In the genomic region with DNA sequence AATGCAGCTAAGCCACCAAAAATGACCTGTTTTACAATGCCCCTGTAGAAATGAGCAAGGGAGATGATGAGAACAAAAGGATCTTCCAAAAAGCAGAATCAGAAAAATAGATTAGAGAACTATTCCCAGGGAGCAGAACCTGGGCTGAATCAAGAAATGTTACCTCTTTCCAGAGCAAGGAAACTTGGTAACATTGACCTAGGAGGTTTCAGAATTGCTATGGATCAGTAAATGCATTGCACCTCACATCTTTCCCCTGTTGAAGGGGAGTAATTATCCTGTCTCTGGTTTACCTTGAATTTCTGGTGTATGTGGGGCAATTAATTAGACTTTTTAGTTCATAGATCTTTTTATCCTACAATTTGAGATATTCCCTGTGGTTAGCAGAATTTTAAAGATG, we compare ENCODE assay signal across 28 cellular contexts.
DNase-seq lines count a peak whose midpoint lies in the region; ATAC-seq and TF ChIP-seq lines count a peak whose summit lies in the region.
"Had no signal": no experiment of that assay in that cellular context is flagged by ENCODE, and none has a peak within 500 bp of the region (broad histone marks: within the 10 kb centered on the region; RNA-seq: fewer than 3 reads in every experiment).

No MANE protein-coding gene starts in this region.

- no peak for TF ChIP-seq POLR2A in gastroesophageal sphincter (IDR thresholded peaks at IDR 0.05)
- no peak for TF ChIP-seq POLR2A in sigmoid colon (IDR thresholded peaks at IDR 0.05)

- in situ Hi-C loops in GM23248 (cut with MboI), result no loop called here

- H3K4me1 ChIP-seq in right atrium auricular region (peaks cover 0 to 31% of the 10 kb centered on the region in 2 donors), gastroesophageal sphincter (peaks cover 0 to 57% (median 22%) of the 10 kb centered on the region in 3 donors), sigmoid colon (peaks cover 0 to 44% (median 42%) of the 10 kb centered on the region in 4 donors), aorta (ENCODE audit: control insufficient read depth in 1 of 2, insufficient read depth in 2 of 2, low read length in 2 of 2) (peaks cover 3 to 10% of the 10 kb centered on the region in 2 donors), GM23248 (ENCODE audit: insufficient read depth) (peaks cover 9% of the 10 kb centered on the region)
- H3K4me1 ChIP-seq: BE2C had no signal

- H3F3A ChIP-seq in GM23248 (ENCODE audit: insufficient read depth), result peaks cover 5% of the 10 kb centered on the region; the same call in 1 of the 2 replicates

- H3K9ac ChIP-seq in GM23248, result no peak overlapping the region

- H3K36me3 ChIP-seq in right atrium auricular region, result no peaks in the 10 kb centered on the region
- no peaks in the 10 kb centered on the region for H3K36me3 ChIP-seq in gastroesophageal sphincter
- no peaks in the 10 kb centered on the region for H3K36me3 ChIP-seq in sigmoid colon
- no peaks in the 10 kb centered on the region for H3K36me3 ChIP-seq in aorta (ENCODE audit: control insufficient read depth in 1 of 2, insufficient read depth in 2 of 2, low read length in 1 of 2)
- H3K36me3 ChIP-seq in GM23248 (ENCODE audit: low read depth), result no peaks in the 10 kb centered on the region
- H3K36me3 ChIP-seq: BE2C, SJCRH30 had no signal

- H3K27ac ChIP-seq in right atrium auricular region, result peak overlapping the region; percentile 72 to 88
- peak overlapping the region; percentile 62 to 89 (median 86) for H3K27ac ChIP-seq in gastroesophageal sphincter
- H3K27ac ChIP-seq in sigmoid colon, result peak overlapping the region; percentile 69 to 88 (median 79)
- peak overlapping the region; percentile 79 to 96 for H3K27ac ChIP-seq in aorta (ENCODE audit: low read depth in 1 of 2, low read length in 2 of 2)
- H3K27ac ChIP-seq in GM23248, result no peak overlapping the region
- H3K27ac ChIP-seq: SJCRH30 had no signal

- H3K4me3 ChIP-seq in right atrium auricular region, result no peak overlapping the region
- no peak overlapping the region for H3K4me3 ChIP-seq in gastroesophageal sphincter
- no peak overlapping the region for H3K4me3 ChIP-seq in sigmoid colon
- no peak overlapping the region for H3K4me3 ChIP-seq in aorta (ENCODE audit: low read length in 2 of 2)
- no peak overlapping the region for H3K4me3 ChIP-seq in GM23248
- H3K4me3 ChIP-seq: GM12878, SJCRH30 had no signal

- H2AFZ ChIP-seq in GM23248, result no peak overlapping the region

- no peak for TF ChIP-seq CTCF in right atrium auricular region (IDR thresholded peaks at IDR 0.05)
- no peak for TF ChIP-seq CTCF in gastroesophageal sphincter (IDR thresholded peaks at IDR 0.05)
- TF ChIP-seq CTCF in sigmoid colon (IDR thresholded peaks at IDR 0.05), result no peak

- no peaks in the 10 kb centered on the region for H4K20me1 ChIP-seq in GM23248 (ENCODE audit: insufficient read depth)

- no peaks in the 10 kb centered on the region for H3K79me2 ChIP-seq in GM23248 (ENCODE audit: insufficient read depth)

- intact Hi-C loops in left cardiac atrium (cut with DNase I), result no loop called here
- intact Hi-C loops in sigmoid colon (cut with DNase I), result no loop called here
- intact Hi-C loops in aorta (cut with DNase I), result no loop called here

- TF ChIP-seq EP300 in gastroesophageal sphincter (IDR thresholded peaks at IDR 0.05) (no peak), sigmoid colon (IDR thresholded peaks at IDR 0.05) (no peak)

- DNase-seq in right atrium auricular region (ENCODE audit: low spot score) (no peak), left cardiac atrium (no peak), sigmoid colon (no peak), aorta (no peak), GM23248 (no peak)
- no peak for DNase-seq in stimulated activated CD4-positive, alpha-beta T cell treated with anti-CD3 and anti-CD28 coated beads, Interleukin-15, amount 100 ng/mL, for 24 hours
- DNase-seq: 8988T; ACHN; BE2C; CD8-positive, alpha-beta memory T cell; DMS 273 treated with DMSO at 0.1 percent for 48 hours; DMS79; EL; GDM1; HCEC 1CT; Kasumi-1; NCI-H1092 treated with DMSO at 0.1 percent for 48 hours; NCI-H1436; NCI-H187 treated with DMSO at 0.1 percent for 48 hours; NCI-H2171 treated with DMSO at 0.1 percent for 48 hours; NCI-H345; NCI-H510A treated with DMSO at 0.1 percent for 48 hours; NCI-H774; PC-3; SJCRH30 had no signal

- H3K27me3 ChIP-seq in right atrium auricular region, result no peaks in the 10 kb centered on the region
- H3K27me3 ChIP-seq in gastroesophageal sphincter, result no peaks in the 10 kb centered on the region
- H3K27me3 ChIP-seq in sigmoid colon, result no peaks in the 10 kb centered on the region
- no peaks in the 10 kb centered on the region for H3K27me3 ChIP-seq in aorta (ENCODE audit: control insufficient read depth in 1 of 2, insufficient read depth in 2 of 2, low read length in 1 of 2)
- H3K27me3 ChIP-seq in GM23248 (replicated peaks; ENCODE audit: insufficient read depth), result no peaks in the 10 kb centered on the region
- H3K27me3 ChIP-seq: SJCRH30 had no signal

- ATAC-seq in left cardiac atrium, result no peak
- no peak for ATAC-seq in gastroesophageal sphincter
- ATAC-seq in aorta (ENCODE audit: low FRiP score), result no peak
- ATAC-seq in HG03521 (IDR thresholded peaks at IDR 0.05; ENCODE audit: unreplicated experiment), result no peak
- ATAC-seq: GM12878, PC-3 had no signal

- H3K4me2 ChIP-seq in GM23248 (ENCODE audit: unreplicated experiment), result no peak overlapping the region

- H3K9me2 ChIP-seq in GM23248 (ENCODE audit: insufficient read depth), result no peaks in the 10 kb centered on the region

- no peaks in the 10 kb centered on the region for H3K9me3 ChIP-seq in right atrium auricular region
- H3K9me3 ChIP-seq in gastroesophageal sphincter, result no peaks in the 10 kb centered on the region
- H3K9me3 ChIP-seq in sigmoid colon, result no peaks in the 10 kb centered on the region
- H3K9me3 ChIP-seq in aorta (ENCODE audit: control insufficient read depth, low read length), result no peaks in the 10 kb centered on the region
- no peaks in the 10 kb centered on the region for H3K9me3 ChIP-seq in GM23248 (ENCODE audit: low read depth)
- H3K9me3 ChIP-seq: BE2C, SJCRH30 had no signal
